17 cellular contexts compared by ENCODE assay signal in the genomic region with DNA sequence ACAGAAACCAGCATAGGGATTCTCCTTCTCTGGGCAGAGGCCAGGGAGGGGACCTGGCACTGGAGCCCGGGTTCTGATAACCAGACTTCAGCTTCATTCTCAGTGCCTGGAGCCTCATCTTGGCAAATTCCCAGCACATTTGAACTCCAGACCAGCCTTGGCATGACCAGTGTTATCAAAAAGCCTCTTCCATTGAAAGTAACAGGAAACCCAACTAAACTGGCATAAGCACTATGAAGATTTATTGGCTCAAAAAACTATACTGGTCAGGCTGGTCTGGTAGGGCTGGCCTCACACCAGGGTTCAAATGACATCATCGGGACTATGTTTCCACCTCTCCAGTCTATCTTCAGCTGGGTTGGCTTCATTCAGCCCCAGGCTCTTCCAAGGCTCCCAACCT. TPM values are rescaled to one million over a fixed set of nuclear protein-coding genes. Genes with fewer than 3 reads are reported as not detected.
DNase-seq lines count a peak whose midpoint lies in the region; ATAC-seq and TF ChIP-seq lines count a peak whose summit lies in the region.
"Had no signal": no experiment of that assay in that cellular context is flagged by ENCODE, and none has a peak within 500 bp of the region (broad histone marks: within the 10 kb centered on the region; RNA-seq: fewer than 3 reads in every experiment).

No MANE protein-coding gene starts in this region.

- ATAC-seq in right lobe of liver (peak; percentile 8 to 34 (median 25)), GM18505 (IDR thresholded peaks at IDR 0.05; ENCODE audit: unreplicated experiment) (no peak)
- ATAC-seq: Panc1, Right ventricle myocardium inferior had no signal

- H3K4me3 ChIP-seq in BE2C (ENCODE audit: low read depth, low read length) (no peak overlapping the region), right lobe of liver (no peak overlapping the region)

- intact Hi-C loops in right lobe of liver (cut with DNase I) = no loop called here

- H3K9me3 ChIP-seq in BE2C (no peaks in the 10 kb centered on the region), right lobe of liver (no peaks in the 10 kb centered on the region)

- no peak for TF ChIP-seq POLR2A in right lobe of liver (IDR thresholded peaks at IDR 0.05)
- no peak for TF ChIP-seq POLR2A in GM18505 (IDR thresholded peaks at IDR 0.05; ENCODE audit: borderline replicate concordance, extremely low read depth, insufficient read depth, insufficient read length)
- TF ChIP-seq POLR2A in erythroblast (IDR thresholded peaks at IDR 0.05; ENCODE audit: low read length) = no peak

- TF ChIP-seq CTCF in BE2C (IDR thresholded peaks at IDR 0.05; ENCODE audit: low read depth, low read length) (no peak), right lobe of liver (IDR thresholded peaks at IDR 0.05) (no peak)

- no peaks in the 10 kb centered on the region for H3K27me3 ChIP-seq in BE2C
- no peaks in the 10 kb centered on the region for H3K27me3 ChIP-seq in right lobe of liver

- DNase-seq in BE2C (peak; percentile 14), EH (ENCODE audit: low read depth) (peak; percentile 5), NCI-H2196 treated with DMSO at 0.1 percent for 48 hours (lab: John Stamatoyannopoulos, UW; ENCODE audit: unreplicated experiment) (peak; percentile 39), right lobe of liver (no peak), T-helper 9 cell (no peak), erythroblast (lab: John Stamatoyannopoulos, UW) (no peak)
- DNase-seq: ACHN; CD4-positive, alpha-beta memory T cell; DND-41; KG1; NCI-H1417 treated with DMSO at 0.1 percent for 48 hours; NCI-H345; NCI-H526 treated with DMSO at 0.1 percent for 48 hours; SW 1271 had no signal

- H3K36me3 ChIP-seq in BE2C (no peaks in the 10 kb centered on the region), right lobe of liver (no peaks in the 10 kb centered on the region)

- no peak overlapping the region for H3K27ac ChIP-seq in right lobe of liver

- no peaks in the 10 kb centered on the region for H3K4me1 ChIP-seq in BE2C
- H3K4me1 ChIP-seq in right lobe of liver = peaks cover 0 to 13% (median 2%) of the 10 kb centered on the region in 4 donors

- 33% methylated on average over 2 of the region's 2 CpGs for WGBS in right lobe of liver (ENCODE audit: insufficient coverage, low coverage, low lambda C conversion rate, missing lambda C conversion rate)

RNA-seq across cellular contexts. Expression of a gene that starts 48.1 kb away (rescaled TPM):
- polyA plus RNA-seq in BE2C (2012; ENCODE audit: insufficient read depth, insufficient read length, low read depth) = 53.9 TPM
- total RNA-seq in right lobe of liver = 10 to 100 TPM; 19.0 to 23.4 (median 21.2) TPM

Comparison
In these comparisons a context has a peak if more than half of its experiments do, and no peak if none do; other contexts are left out.
1. DNase-seq: peak in BE2C (single experiment), EH (single experiment) and NCI-H2196 treated with DMSO at 0.1 percent for 48 hours (single experiment); none in right lobe of liver (0 of 3), T-helper 9 cell (single experiment) and erythroblast (0 of 2).